Comparison of ENCODE assay signal across 1 cellular context in the genomic region with DNA sequence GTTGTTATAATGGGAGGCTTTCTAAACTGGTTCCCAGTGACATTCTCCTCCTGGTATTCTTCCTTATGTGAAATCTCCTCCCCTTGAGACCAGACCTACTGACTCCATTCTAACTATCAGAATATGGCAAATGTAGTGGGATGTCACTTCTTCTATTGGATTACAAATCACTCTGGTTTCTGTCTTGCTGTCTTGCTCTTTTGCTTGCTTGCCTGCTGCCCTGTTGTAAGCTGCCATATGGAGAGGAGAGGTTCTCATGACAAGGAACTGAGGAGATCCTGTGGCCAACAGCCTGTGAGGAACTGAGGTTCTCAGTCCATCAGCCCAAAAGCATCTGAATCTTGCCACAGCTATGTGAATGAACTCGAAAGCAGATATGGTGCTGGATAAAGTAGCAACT.
TF ChIP-seq lines count a peak whose summit lies in the region.

No MANE protein-coding gene starts in this region.

TF ChIP-seq in GM23338, 12 proteins besides CTCF, POLR2A, EP300 and RAD21:
- TF ChIP-seq, protein P1, sequence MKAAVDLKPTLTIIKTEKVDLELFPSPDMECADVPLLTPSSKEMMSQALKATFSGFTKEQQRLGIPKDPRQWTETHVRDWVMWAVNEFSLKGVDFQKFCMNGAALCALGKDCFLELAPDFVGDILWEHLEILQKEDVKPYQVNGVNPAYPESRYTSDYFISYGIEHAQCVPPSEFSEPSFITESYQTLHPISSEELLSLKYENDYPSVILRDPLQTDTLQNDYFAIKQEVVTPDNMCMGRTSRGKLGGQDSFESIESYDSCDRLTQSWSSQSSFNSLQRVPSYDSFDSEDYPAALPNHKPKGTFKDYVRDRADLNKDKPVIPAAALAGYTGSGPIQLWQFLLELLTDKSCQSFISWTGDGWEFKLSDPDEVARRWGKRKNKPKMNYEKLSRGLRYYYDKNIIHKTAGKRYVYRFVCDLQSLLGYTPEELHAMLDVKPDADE (IDR thresholded peaks at IDR 0.05), result no peak
- TF ChIP-seq JUNB (IDR thresholded peaks at IDR 0.05; ENCODE audit: unreplicated experiment), result no peak
- no peak for TF ChIP-seq ZNF114 (CRISPR knock-in tag; IDR thresholded peaks at IDR 0.05)
- no peak for TF ChIP-seq EZH2 (IDR thresholded peaks at IDR 0.05; ENCODE audit: low read depth, unreplicated experiment)
- no peak for TF ChIP-seq POLR2AphosphoS5 (IDR thresholded peaks at IDR 0.05; ENCODE audit: low read depth)
- TF ChIP-seq, protein P2, sequence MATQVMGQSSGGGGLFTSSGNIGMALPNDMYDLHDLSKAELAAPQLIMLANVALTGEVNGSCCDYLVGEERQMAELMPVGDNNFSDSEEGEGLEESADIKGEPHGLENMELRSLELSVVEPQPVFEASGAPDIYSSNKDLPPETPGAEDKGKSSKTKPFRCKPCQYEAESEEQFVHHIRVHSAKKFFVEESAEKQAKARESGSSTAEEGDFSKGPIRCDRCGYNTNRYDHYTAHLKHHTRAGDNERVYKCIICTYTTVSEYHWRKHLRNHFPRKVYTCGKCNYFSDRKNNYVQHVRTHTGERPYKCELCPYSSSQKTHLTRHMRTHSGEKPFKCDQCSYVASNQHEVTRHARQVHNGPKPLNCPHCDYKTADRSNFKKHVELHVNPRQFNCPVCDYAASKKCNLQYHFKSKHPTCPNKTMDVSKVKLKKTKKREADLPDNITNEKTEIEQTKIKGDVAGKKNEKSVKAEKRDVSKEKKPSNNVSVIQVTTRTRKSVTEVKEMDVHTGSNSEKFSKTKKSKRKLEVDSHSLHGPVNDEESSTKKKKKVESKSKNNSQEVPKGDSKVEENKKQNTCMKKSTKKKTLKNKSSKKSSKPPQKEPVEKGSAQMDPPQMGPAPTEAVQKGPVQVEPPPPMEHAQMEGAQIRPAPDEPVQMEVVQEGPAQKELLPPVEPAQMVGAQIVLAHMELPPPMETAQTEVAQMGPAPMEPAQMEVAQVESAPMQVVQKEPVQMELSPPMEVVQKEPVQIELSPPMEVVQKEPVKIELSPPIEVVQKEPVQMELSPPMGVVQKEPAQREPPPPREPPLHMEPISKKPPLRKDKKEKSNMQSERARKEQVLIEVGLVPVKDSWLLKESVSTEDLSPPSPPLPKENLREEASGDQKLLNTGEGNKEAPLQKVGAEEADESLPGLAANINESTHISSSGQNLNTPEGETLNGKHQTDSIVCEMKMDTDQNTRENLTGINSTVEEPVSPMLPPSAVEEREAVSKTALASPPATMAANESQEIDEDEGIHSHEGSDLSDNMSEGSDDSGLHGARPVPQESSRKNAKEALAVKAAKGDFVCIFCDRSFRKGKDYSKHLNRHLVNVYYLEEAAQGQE (IDR thresholded peaks at IDR 0.05; ENCODE audit: unreplicated experiment), result no peak
- TF ChIP-seq ZNF331 (CRISPR knock-in tag; IDR thresholded peaks at IDR 0.05; ENCODE audit: low read depth), result no peak
- no peak for TF ChIP-seq CREB1 (CRISPR knock-in tag; IDR thresholded peaks at IDR 0.05; ENCODE audit: low read depth)
- no peak for TF ChIP-seq NANOG (IDR thresholded peaks at IDR 0.05; ENCODE audit: borderline replicate concordance)
